In the genomic region with DNA sequence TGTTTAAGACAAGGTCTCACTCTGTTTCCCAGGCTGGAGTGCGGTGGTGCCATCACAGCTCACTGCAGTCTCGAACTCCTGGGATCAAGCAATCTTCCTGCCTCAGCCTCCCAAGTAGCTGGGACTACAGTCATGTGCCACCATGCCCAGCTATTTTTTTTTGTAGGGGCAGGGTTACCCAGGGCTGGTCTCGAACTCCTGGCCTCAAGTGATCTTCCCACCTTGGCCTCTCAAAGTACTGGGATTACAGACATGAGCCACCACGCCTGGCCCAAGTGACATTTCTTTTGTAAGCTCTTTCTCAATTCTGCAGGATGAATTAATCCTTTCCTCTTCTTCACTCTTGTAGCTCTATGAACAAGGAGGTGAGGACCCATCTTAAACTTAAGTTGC, we compare ENCODE assay signal across 9 cellular contexts. TPM values are rescaled to one million over a fixed set of nuclear protein-coding genes. Genes with fewer than 3 reads are reported as not detected.
DNase-seq lines count a peak whose midpoint lies in the region; ATAC-seq, FAIRE-seq and TF ChIP-seq lines count a peak whose summit lies in the region.
"Not testable (repeated sequence)": the region's sequence is repeated elsewhere in the genome, so short reads cannot be mapped to it uniquely, and the experiment has no call there.
"Had no signal": no experiment of that assay in that cellular context is flagged by ENCODE, and none has a peak within 500 bp of the region (broad histone marks: within the 10 kb centered on the region; RNA-seq: fewer than 3 reads in every experiment).

No MANE protein-coding gene starts in this region.

- TF ChIP-seq CTCF in HCT116 (IDR thresholded peaks at IDR 0.05 in 2 of 3, conservative IDR thresholded peaks at IDR 0.05 in 1 of 3; ENCODE audit: borderline replicate concordance in 1 of 3, insufficient read depth in 1 of 3, low read depth in 2 of 3, low read length in 2 of 3); RWPE2 (IDR thresholded peaks at IDR 0.05; ENCODE audit: poor library complexity, severe bottlenecking); endodermal cell (conservative IDR thresholded peaks at IDR 0.05); HepG2 (CRISPR knock-in tag; IDR thresholded peaks at IDR 0.05); nephron (IDR thresholded peaks at IDR 0.05; ENCODE audit: unreplicated experiment in 3 of 3): not testable (repeated sequence)

- peak overlapping the region; percentile 21; the same call in 1 of the 2 replicates for H3K4me2 ChIP-seq in HCT116 (ENCODE audit: low read length)
- H3K4me2 ChIP-seq in HepG2 (ENCODE audit: low read depth, low read length), result peak overlapping the region; percentile 89

- CTCF ChIA-PET in HCT116 (lab: Charles Lee), result interaction anchor here (0.9 to 1.4 kb wide), 4 partner anchors 14 to 23 kb away, joined by 3 to 6 read pairs (median 3); no protein-coding TSS in a partner anchor
- CTCF ChIA-PET in HepG2 (lab: Yijun Ruan, JAX; ENCODE audit: low intra/inter-chr PET ratio, low total read pairs), result not testable (repeated sequence)

- peak overlapping the region; percentile 37 for H2AFZ ChIP-seq in ACC112 (ENCODE audit: low read length, unreplicated experiment)
- not testable (repeated sequence) for H2AFZ ChIP-seq in HCT116 (ENCODE audit: low read depth, low read length, poor library complexity, severe bottlenecking); HepG2 (ENCODE audit: low read length)

- ATAC-seq in HCT116; RWPE2 (ENCODE audit: low read depth); activated T-helper 17 cell treated with anti-CD3 and anti-CD28 coated beads, Interleukin-2, amount 50 U/mL, for 72 hours (replicated peaks); HepG2: not testable (repeated sequence)

- not testable (repeated sequence) for H3K4me1 Mint-ChIP-seq in activated T-helper 17 cell treated with anti-CD3 and anti-CD28 coated beads, Interleukin-2, amount 50 U/mL, for 72 hours
- H3K4me1 Mint-ChIP-seq in endodermal cell (peaks cover 25% of the 10 kb centered on the region), nephron (peaks cover 23% of the 10 kb centered on the region)

- POLR2A ChIA-PET in HCT116 (lab: Charles Lee), result interaction anchor here (0.9 to 1.2 kb wide), 2 partner anchors 21 to 23 kb away, joined by 3 read pairs; a partner anchor contains a TSS
- POLR2A ChIA-PET in HepG2 (lab: Yijun Ruan, JAX), result interaction anchor here (0.7 to 5.9 kb wide), 4 partner anchors 10 to 33 kb away, joined by 3 to 132 read pairs (median 12); a partner anchor contains a TSS

- BruUV-seq in HCT116 (replicated peaks; lab: Mats Ljungman, UMichigan); HepG2 (replicated peaks; lab: Mats Ljungman, UMichigan): not testable (repeated sequence)

- TF ChIP-seq RAD21 in HCT116 (IDR thresholded peaks at IDR 0.05; ENCODE audit: low read depth); HepG2 (CRISPR knock-in tag; IDR thresholded peaks at IDR 0.05): not testable (repeated sequence)

- RAD21 ChIA-PET in HCT116 (lab: Charles Lee; ENCODE audit: low non-redundant PET in 1 of 2, low total read pairs in 2 of 2, uncharacterized antibody in 2 of 2, unreplicated experiment in 2 of 2), result not testable (repeated sequence)

- H3K4me1 ChIP-seq in ACC112 (ENCODE audit: control insufficient read depth, insufficient read depth, low read length, unreplicated experiment), result peaks cover 22% of the 10 kb centered on the region
- H3K4me1 ChIP-seq in HCT116 (ENCODE audit: control insufficient read depth in 1 of 2, insufficient read depth in 2 of 2, low read length in 2 of 2), result peaks cover 15 to 33% of the 10 kb centered on the region in 2 experiments
- H3K4me1 ChIP-seq in RWPE2 (ENCODE audit: insufficient read depth, poor library complexity, severe bottlenecking), result peaks cover 22% of the 10 kb centered on the region
- not testable (repeated sequence) for H3K4me1 ChIP-seq in endodermal cell (ENCODE audit: control insufficient read depth, insufficient read depth, low read length)
- peaks cover 48% of the 10 kb centered on the region for H3K4me1 ChIP-seq in HepG2 (ENCODE audit: insufficient read depth, low read length)
- peaks cover 3 to 42% (median 30%) of the 10 kb centered on the region in 5 donors for H3K4me1 ChIP-seq in subcutaneous abdominal adipose tissue (ENCODE audit: control insufficient read depth in 5 of 5, insufficient read depth in 5 of 5, low read length in 5 of 5)

- H3K4me3 ChIP-seq in ACC112 (ENCODE audit: low read depth, low read length); HCT116 (replicated peaks in 1 of 2; ENCODE audit: low read depth in 1 of 2, low read length in 2 of 2); RWPE2 (ENCODE audit: severe bottlenecking); endodermal cell (ENCODE audit: low read length); subcutaneous abdominal adipose tissue (ENCODE audit: low read depth in 1 of 5, low read length in 5 of 5): not testable (repeated sequence)
- peak overlapping the region in 2 of 3 experiments; percentile 32 to 55; a peak in 2 of 6 replicates for H3K4me3 ChIP-seq in HepG2 (replicated peaks in 1 of 3; ENCODE audit: insufficient read depth in 1 of 3, low read depth in 2 of 3, low read length in 3 of 3)

- in situ Hi-C loops in HepG2 (cut with HindIII; ENCODE audit: extremely low pct_ligation_motif_present, low pct_unique_long_range_greater_than_20kb), result not testable (repeated sequence)

- 83 to 91% methylated on average over 4 of the region's 4 CpGs for WGBS in endodermal cell (ENCODE audit: insufficient coverage in 1 of 2, insufficient read length in 1 of 2), 2 experiments
- WGBS in HepG2 (ENCODE audit: low lambda C conversion rate), result 35% methylated on average over 4 of the region's 4 CpGs

- intact Hi-C loops in HCT116 (cut with micrococcal nuclease); HepG2 (cut with micrococcal nuclease; ENCODE audit: unreplicated experiment): not testable (repeated sequence)

- H3K9me3 ChIP-seq in HCT116 (ENCODE audit: control insufficient read depth in 1 of 2, insufficient read depth in 1 of 2, low read depth in 1 of 2, low read length in 2 of 2); RWPE2 (ENCODE audit: severe bottlenecking); endodermal cell (ENCODE audit: control insufficient read depth, low read length); HepG2 (ENCODE audit: low read length); subcutaneous abdominal adipose tissue (ENCODE audit: control insufficient read depth in 5 of 5, low read length in 5 of 5): not testable (repeated sequence)

- not testable (repeated sequence) for H4K20me1 ChIP-seq in HCT116 (ENCODE audit: insufficient read depth)
- peaks cover 24% of the 10 kb centered on the region for H4K20me1 ChIP-seq in HepG2 (ENCODE audit: insufficient read depth, low read length)

- H3K27me3 Mint-ChIP-seq in activated T-helper 17 cell treated with anti-CD3 and anti-CD28 coated beads, Interleukin-2, amount 50 U/mL, for 72 hours; nephron (ENCODE audit: low read depth): not testable (repeated sequence)
- peaks cover 11% of the 10 kb centered on the region for H3K27me3 Mint-ChIP-seq in endodermal cell (ENCODE audit: insufficient read depth)

- not testable (repeated sequence) for TF ChIP-seq EP300 in HepG2 (IDR thresholded peaks at IDR 0.05; ENCODE audit: low read depth in 2 of 2, low read length in 2 of 2); HepG2 (CRISPR knock-in tag; IDR thresholded peaks at IDR 0.05; ENCODE audit: borderline replicate concordance)

- H3K79me2 ChIP-seq in ACC112 (ENCODE audit: control insufficient read depth, insufficient read depth, low read length, unreplicated experiment) (peaks cover 29% of the 10 kb centered on the region), HCT116 (ENCODE audit: insufficient read depth, low read length) (peaks cover 30% of the 10 kb centered on the region), HepG2 (ENCODE audit: insufficient read depth, low read length) (peaks cover 29% of the 10 kb centered on the region)

- not testable (repeated sequence) for H3K27me3 ChIP-seq in ACC112 (ENCODE audit: insufficient read depth, low read length); HCT116 (ENCODE audit: insufficient read depth, low read length); RWPE2 (ENCODE audit: insufficient read depth, poor library complexity, severe bottlenecking); endodermal cell (ENCODE audit: control insufficient read depth, insufficient read depth, low read length, poor library complexity, severe bottlenecking); HepG2 (ENCODE audit: control insufficient read depth in 1 of 2, insufficient read depth in 2 of 2, low read length in 2 of 2); subcutaneous abdominal adipose tissue (ENCODE audit: control insufficient read depth in 5 of 5, insufficient read depth in 4 of 5, low read length in 5 of 5)

- not testable (repeated sequence) for H3K9me3 Mint-ChIP-seq in activated T-helper 17 cell treated with anti-CD3 and anti-CD28 coated beads, Interleukin-2, amount 50 U/mL, for 72 hours; endodermal cell; nephron

- peak overlapping the region; percentile 89 for H3K4me3 Mint-ChIP-seq in activated T-helper 17 cell treated with anti-CD3 and anti-CD28 coated beads, Interleukin-2, amount 50 U/mL, for 72 hours
- H3K4me3 Mint-ChIP-seq in endodermal cell, result not testable (repeated sequence)
- H3K4me3 Mint-ChIP-seq in nephron, result peak overlapping the region; percentile 77 to 89 (median 81)

- H3K27ac ChIP-seq in ACC112 (ENCODE audit: low read depth, low read length), result peak overlapping the region; percentile 25; the same call in 1 of the 2 replicates
- not testable (repeated sequence) for H3K27ac ChIP-seq in HCT116 (ENCODE audit: low read depth, low read length); endodermal cell (ENCODE audit: low read depth, low read length); HepG2 (ENCODE audit: extremely low read length, insufficient read depth, low read length)
- H3K27ac ChIP-seq in RWPE2 (ENCODE audit: poor library complexity, severe bottlenecking), result peak overlapping the region; percentile 86
- peak overlapping the region; percentile 94 for H3K27ac ChIP-seq in subcutaneous abdominal adipose tissue (ENCODE audit: low read depth, low read length)

- H3K36me3 ChIP-seq in ACC112 (ENCODE audit: insufficient read depth, low read length); HCT116 (ENCODE audit: control insufficient read depth in 1 of 2, insufficient read depth in 2 of 2, low read length in 2 of 2); endodermal cell (ENCODE audit: control insufficient read depth, insufficient read depth, low read length); HepG2 (replicated peaks in 1 of 2; ENCODE audit: control insufficient read depth in 1 of 2, insufficient read depth in 2 of 2, low read length in 2 of 2); subcutaneous abdominal adipose tissue (ENCODE audit: control insufficient read depth in 5 of 5, insufficient read depth in 5 of 5, low read length in 5 of 5): not testable (repeated sequence)
- H3K36me3 ChIP-seq in RWPE2 (ENCODE audit: low read depth), result peaks cover 12% of the 10 kb centered on the region; the same call in 1 of the 2 replicates

- H3K9ac ChIP-seq in HCT116 (ENCODE audit: low read length); endodermal cell (ENCODE audit: extremely low read depth, low read length, poor library complexity, severe bottlenecking); HepG2 (ENCODE audit: insufficient read depth, low read depth, low read length); subcutaneous abdominal adipose tissue (ENCODE audit: low read length in 5 of 5): not testable (repeated sequence)

- not testable (repeated sequence) for FAIRE-seq in HepG2 (lab: Jason Lieb, UNC)

- not testable (repeated sequence) for H3K27ac Mint-ChIP-seq in activated T-helper 17 cell treated with anti-CD3 and anti-CD28 coated beads, Interleukin-2, amount 50 U/mL, for 72 hours
- peak overlapping the region; percentile 2 for H3K27ac Mint-ChIP-seq in endodermal cell
- peak overlapping the region; percentile 42 to 61 (median 48) for H3K27ac Mint-ChIP-seq in nephron

- peaks cover 14% of the 10 kb centered on the region for H3K36me3 Mint-ChIP-seq in activated T-helper 17 cell treated with anti-CD3 and anti-CD28 coated beads, Interleukin-2, amount 50 U/mL, for 72 hours (ENCODE audit: low read depth)
- not testable (repeated sequence) for H3K36me3 Mint-ChIP-seq in endodermal cell (ENCODE audit: low read depth); nephron (ENCODE audit: low read depth)

- not testable (repeated sequence) for TF ChIP-seq POLR2A in HCT116 (IDR thresholded peaks at IDR 0.05; ENCODE audit: borderline replicate concordance, extremely low read depth, insufficient read depth, insufficient read length); HepG2 (IDR thresholded peaks at IDR 0.05; ENCODE audit: insufficient read depth in 1 of 2, low read depth in 2 of 2, low read length in 2 of 2)

- H3K9me2 ChIP-seq in HCT116 (ENCODE audit: insufficient read depth), result not testable (repeated sequence)

- DNase-seq in HCT116 (ENCODE audit: low read depth, low spot score); RWPE2 (ENCODE audit: low spot score); endodermal cell; HepG2 (ENCODE audit: low spot score): not testable (repeated sequence)

RNA-seq across cellular contexts. Expression of a gene that starts 1.9 kb away (rescaled TPM):
- total RNA-seq in HCT116 (2021; ENCODE audit: unreplicated experiment), result 144 TPM
- 128 and 165 TPM in 2 replicates for polyA plus RNA-seq in HCT116 (2012)
- total RNA-seq in activated T-helper 17 cell treated with anti-CD3 and anti-CD28 coated beads, Interleukin-2, amount 50 U/mL, for 72 hours, result 100 to 1,000 TPM; 113 to 185 TPM
- total RNA-seq in endodermal cell, result 100 to 1,000 TPM; 142 to 157 TPM
- 98.2 TPM for polyA plus RNA-seq in endodermal cell (2013, experiment 1 of 2)
- polyA plus RNA-seq in endodermal cell (2013, experiment 2 of 2), result 87.0 TPM
- total RNA-seq in HepG2 (2016; rRNA removed; fragmentation: Illumina TruSeq; extraction: Trizol), result 396 and 456 TPM in 2 replicates
- 368 and 410 TPM in 2 replicates for total RNA-seq in HepG2 (2016; cell fraction: cytosol; rRNA removed; fragmentation: Illumina TruSeq; extraction: Trizol; ENCODE audit: low read depth)
- 386 and 515 TPM in 2 replicates for total RNA-seq in HepG2 (2016; cell fraction: insoluble cytoplasmic fraction; rRNA removed; fragmentation: Illumina TruSeq; extraction: Trizol)
- total RNA-seq in HepG2 (2016; cell fraction: membrane; rRNA removed; fragmentation: Illumina TruSeq; extraction: Trizol), result 164 and 175 TPM in 2 replicates
- 159 and 170 TPM in 2 replicates for total RNA-seq in HepG2 (2016; cell fraction: nucleus; rRNA removed; fragmentation: Illumina TruSeq; extraction: Trizol)
- polyA plus RNA-seq in HepG2 (2011; rRNA removed), result 221 and 291 TPM in 2 replicates
- 171 and 237 TPM in 2 replicates for polyA plus RNA-seq in HepG2 (2011; cell fraction: cytosol; rRNA removed)
- 66.6 and 86.3 TPM in 2 replicates for polyA plus RNA-seq in HepG2 (2011; cell fraction: nucleus; rRNA removed)
- 209 and 241 TPM in 2 replicates for polyA plus RNA-seq in HepG2 (2012)
- 67.4 and 75.2 TPM in 2 replicates for polyA plus RNA-seq in HepG2 (2016; cell fraction: cytosol; fragmentation: Illumina TruSeq; extraction: Trizol; ENCODE audit: low read depth)
- polyA plus RNA-seq in HepG2 (2016; cell fraction: insoluble cytoplasmic fraction; fragmentation: Illumina TruSeq; extraction: Trizol; ENCODE audit: low read depth), result 426 and 472 TPM in 2 replicates
- 74.9 and 81.8 TPM in 2 replicates for polyA plus RNA-seq in HepG2 (2016; cell fraction: membrane; fragmentation: Illumina TruSeq; extraction: Trizol; ENCODE audit: low read depth)
- polyA plus RNA-seq in HepG2 (2016; cell fraction: nucleus; fragmentation: Illumina TruSeq; extraction: Trizol; ENCODE audit: insufficient read depth, low read depth), result 213 and 215 TPM in 2 replicates
- 123 and 181 TPM in 2 replicates for polyA minus RNA-seq in HepG2 (2011; rRNA and poly(A)+ RNA removed; ENCODE audit: low replicate concordance)
- 116 and 138 TPM in 2 replicates for polyA minus RNA-seq in HepG2 (2011; cell fraction: cytosol; rRNA and poly(A)+ RNA removed)
- polyA minus RNA-seq in HepG2 (2011; cell fraction: nucleus; rRNA and poly(A)+ RNA removed), result 103 and 120 TPM in 2 replicates

RNA-seq across cellular contexts. Expression of a gene that starts 23.4 kb away (rescaled TPM):
- total RNA-seq in HCT116 (2021; ENCODE audit: unreplicated experiment) (11.6 TPM), endodermal cell (under 1 TPM; 0.51 to 0.66 TPM), HepG2 (2016; rRNA removed; fragmentation: Illumina TruSeq; extraction: Trizol) (2.5 and 5.1 TPM in 2 replicates)
- 7.9 and 9.4 TPM in 2 replicates for polyA plus RNA-seq in HCT116 (2012)
- under 1 TPM in 1 of 2 donors, not detected in 1; 0.35 TPM for total RNA-seq in activated T-helper 17 cell treated with anti-CD3 and anti-CD28 coated beads, Interleukin-2, amount 50 U/mL, for 72 hours
- 0.25 TPM for polyA plus RNA-seq in endodermal cell (2013, experiment 1 of 2)
- not detected for polyA plus RNA-seq in endodermal cell (2013, experiment 2 of 2)
- 1.5 and 2.1 TPM in 2 replicates for total RNA-seq in HepG2 (2016; cell fraction: cytosol; rRNA removed; fragmentation: Illumina TruSeq; extraction: Trizol; ENCODE audit: low read depth)
- 3.0 and 4.9 TPM in 2 replicates for total RNA-seq in HepG2 (2016; cell fraction: insoluble cytoplasmic fraction; rRNA removed; fragmentation: Illumina TruSeq; extraction: Trizol)
- 2.9 and 3.6 TPM in 2 replicates for total RNA-seq in HepG2 (2016; cell fraction: membrane; rRNA removed; fragmentation: Illumina TruSeq; extraction: Trizol)
- total RNA-seq in HepG2 (2016; cell fraction: nucleus; rRNA removed; fragmentation: Illumina TruSeq; extraction: Trizol), result 5.5 and 5.8 TPM in 2 replicates
- 4.3 and 6.3 TPM in 2 replicates for polyA plus RNA-seq in HepG2 (2011; rRNA removed)
- 3.7 and 5.2 TPM in 2 replicates for polyA plus RNA-seq in HepG2 (2011; cell fraction: cytosol; rRNA removed)
- polyA plus RNA-seq in HepG2 (2011; cell fraction: nucleus; rRNA removed), result 40.9 and 48.7 TPM in 2 replicates
- polyA plus RNA-seq in HepG2 (2012), result 3.6 and 6.5 TPM in 2 replicates
- 1.7 and 2.0 TPM in 2 replicates for polyA plus RNA-seq in HepG2 (2016; cell fraction: cytosol; fragmentation: Illumina TruSeq; extraction: Trizol; ENCODE audit: low read depth)
- polyA plus RNA-seq in HepG2 (2016; cell fraction: insoluble cytoplasmic fraction; fragmentation: Illumina TruSeq; extraction: Trizol; ENCODE audit: low read depth), result 3.6 and 3.7 TPM in 2 replicates
- polyA plus RNA-seq in HepG2 (2016; cell fraction: membrane; fragmentation: Illumina TruSeq; extraction: Trizol; ENCODE audit: low read depth), result 1.8 and 2.1 TPM in 2 replicates
- polyA plus RNA-seq in HepG2 (2016; cell fraction: nucleus; fragmentation: Illumina TruSeq; extraction: Trizol; ENCODE audit: insufficient read depth, low read depth), result 13.2 TPM in 2 replicates
- polyA minus RNA-seq in HepG2 (2011; rRNA and poly(A)+ RNA removed; ENCODE audit: low replicate concordance), result 1.7 and 9.6 TPM in 2 replicates
- 4.3 and 7.4 TPM in 2 replicates for polyA minus RNA-seq in HepG2 (2011; cell fraction: cytosol; rRNA and poly(A)+ RNA removed)
- 8.9 and 12.7 TPM in 2 replicates for polyA minus RNA-seq in HepG2 (2011; cell fraction: nucleus; rRNA and poly(A)+ RNA removed)
- total RNA-seq: CD4-positive, alpha-beta memory T cell had no signal
- polyA plus RNA-seq: CD4-positive, alpha-beta memory T cell had no signal
